ENCODE assay signal across 1 cellular context in the genomic region with DNA sequence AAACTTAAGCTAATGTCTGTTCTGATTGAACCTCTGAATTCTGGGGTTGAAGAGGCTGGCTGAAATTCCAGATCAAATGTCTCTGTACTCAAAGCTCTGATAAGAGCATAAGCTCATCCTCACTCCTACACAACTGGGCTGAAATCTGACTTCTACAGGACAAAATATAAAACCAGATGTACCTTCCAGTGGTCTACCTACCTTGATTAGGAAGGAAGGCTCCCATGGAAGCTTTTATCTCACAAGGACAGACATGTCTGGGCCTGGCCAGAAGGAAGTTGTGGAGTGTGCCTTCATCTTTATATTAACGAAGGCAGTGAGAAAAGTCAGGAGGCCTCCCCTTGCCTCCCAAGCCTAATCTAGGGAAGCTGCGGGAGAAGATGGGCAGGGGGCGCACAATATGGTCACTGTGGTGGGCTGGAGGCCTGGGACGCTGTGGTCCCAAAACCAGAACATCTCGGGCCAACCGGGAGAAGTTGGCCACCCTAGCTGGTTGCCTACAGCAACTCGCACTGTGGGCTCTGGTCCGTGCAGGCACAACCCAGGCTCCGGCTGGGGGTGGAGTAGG.
A peak's percentile ranks its signal among the peaks of the same experiment; 100 is the strongest.
TF ChIP-seq lines count a peak whose summit lies in the region.

No MANE protein-coding gene starts in this region.

TF ChIP-seq in SK-N-SH treated with all-trans-retinoic acid at 6 μM for 48 hours, 23 proteins besides CTCF, POLR2A, EP300 and RAD21 (continued from another document):
- TF ChIP-seq TSHZ2 (CRISPR knock-in tag; IDR thresholded peaks at IDR 0.05) (0 out of 2 replicates have a peak, but pooled peaks have one; percentile 38), RARB (CRISPR knock-in tag; IDR thresholded peaks at IDR 0.05) (no peak), ESRRG (CRISPR knock-in tag; IDR thresholded peaks at IDR 0.05) (no peak), TCF4 (CRISPR knock-in tag; IDR thresholded peaks at IDR 0.05; ENCODE audit: borderline replicate concordance) (peak; percentile 18; the same call in 1 of the 2 replicates), ZC3H10 (CRISPR knock-in tag; IDR thresholded peaks at IDR 0.05) (no peak), BACH2 (CRISPR knock-in tag; IDR thresholded peaks at IDR 0.05; ENCODE audit: borderline replicate concordance) (no peak)
